Comparison of ENCODE assay signal across 8 cellular contexts in the genomic region with DNA sequence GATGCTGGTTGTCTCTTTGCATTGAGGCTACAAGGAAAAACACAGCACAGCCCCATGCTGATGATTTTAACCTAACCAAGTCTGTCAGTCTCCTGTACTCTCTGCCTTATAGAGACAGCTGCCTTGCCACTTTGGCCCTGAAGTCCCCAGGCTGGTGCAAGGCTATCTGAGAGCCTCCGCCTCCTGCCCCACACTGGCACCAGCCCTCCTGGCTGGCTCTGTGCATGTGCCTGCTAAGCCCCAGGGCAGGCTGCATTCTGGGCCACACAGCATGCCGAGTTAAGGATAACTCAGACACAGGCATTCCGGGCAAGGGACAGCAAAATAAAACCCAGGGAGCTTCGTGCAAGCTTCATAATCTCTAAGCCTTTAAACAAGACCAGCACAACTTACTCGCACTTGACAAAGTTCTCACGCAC. TPM values are rescaled to one million over a fixed set of nuclear protein-coding genes. Genes with fewer than 3 reads are reported as not detected.
DNase-seq lines count a peak whose midpoint lies in the region; ATAC-seq and TF ChIP-seq lines count a peak whose summit lies in the region.

No MANE protein-coding gene starts in this region.

- H3K27me3 Mint-ChIP-seq in activated CD4-positive, alpha-beta T cell treated with anti-CD3 and anti-CD28 coated beads for 36 hours = no peaks in the 10 kb centered on the region
- H3K27me3 Mint-ChIP-seq in effector memory CD8-positive, alpha-beta T cell = no peaks in the 10 kb centered on the region

- H3K9me3 ChIP-seq in RWPE2 (ENCODE audit: severe bottlenecking) = no peaks in the 10 kb centered on the region
- H3K9me3 ChIP-seq in skeletal muscle tissue (ENCODE audit: control insufficient read depth in 3 of 3, low read length in 3 of 3) = no peaks in the 10 kb centered on the region

- peak; percentile 3 for ATAC-seq in activated CD4-positive, alpha-beta T cell treated with anti-CD3 and anti-CD28 coated beads for 36 hours
- ATAC-seq in RWPE2 (ENCODE audit: low read depth) (no peak), HG02852 (IDR thresholded peaks at IDR 0.05; ENCODE audit: unreplicated experiment) (no peak), HG03520 (IDR thresholded peaks at IDR 0.05; ENCODE audit: unreplicated experiment) (no peak)
- no peak for ATAC-seq in effector memory CD8-positive, alpha-beta T cell (replicated peaks)

- peak overlapping the region; percentile 95 for H3K27ac Mint-ChIP-seq in activated CD4-positive, alpha-beta T cell treated with anti-CD3 and anti-CD28 coated beads for 36 hours
- H3K27ac Mint-ChIP-seq in effector memory CD8-positive, alpha-beta T cell = peak overlapping the region; percentile 95 to 98

- no peaks in the 10 kb centered on the region for H3K9me3 Mint-ChIP-seq in activated CD4-positive, alpha-beta T cell treated with anti-CD3 and anti-CD28 coated beads for 36 hours (ENCODE audit: low read depth)
- H3K9me3 Mint-ChIP-seq in effector memory CD8-positive, alpha-beta T cell = no peaks in the 10 kb centered on the region

- no peaks in the 10 kb centered on the region for H3K27me3 ChIP-seq in RWPE2 (ENCODE audit: insufficient read depth, poor library complexity, severe bottlenecking)
- H3K27me3 ChIP-seq in skeletal muscle tissue (ENCODE audit: control insufficient read depth in 3 of 3, insufficient read depth in 3 of 3, low read length in 3 of 3) = no peaks in the 10 kb centered on the region

- peaks cover 77% of the 10 kb centered on the region for H3K4me1 Mint-ChIP-seq in activated CD4-positive, alpha-beta T cell treated with anti-CD3 and anti-CD28 coated beads for 36 hours
- H3K4me1 Mint-ChIP-seq in effector memory CD8-positive, alpha-beta T cell (ENCODE audit: low read depth in 2 of 2) = peaks cover 66 to 87% of the 10 kb centered on the region in 2 donors

- POLR2A ChIA-PET in activated CD4-positive, alpha-beta T cell treated with anti-CD3 and anti-CD28 coated beads for 36 hours (lab: Charles Lee) = interaction anchor here (0.6 to 7.0 kb wide), 26 partner anchors 9 to 352 kb away, joined by 3 to 104 read pairs (median 4); no protein-coding TSS in a partner anchor

- TF ChIP-seq CTCF in RWPE2 (IDR thresholded peaks at IDR 0.05; ENCODE audit: poor library complexity, severe bottlenecking) = no peak

- intact Hi-C loops in activated CD4-positive, alpha-beta T cell treated with anti-CD3 and anti-CD28 coated beads for 36 hours (cut with DNase I, micrococcal nuclease) = loop anchor here (1.0 to 10.0 kb wide), 12 partner anchors 21 to 343 kb away; no protein-coding TSS in a partner anchor

- H3K27ac ChIP-seq in RWPE2 (ENCODE audit: poor library complexity, severe bottlenecking) (peak overlapping the region; percentile 93), skeletal muscle tissue (ENCODE audit: low read depth, low read length) (peak overlapping the region; percentile 76)

- CTCF ChIA-PET in activated CD4-positive, alpha-beta T cell treated with anti-CD3 and anti-CD28 coated beads for 36 hours (lab: Charles Lee) = interaction anchor here (0.7 to 3.2 kb wide), 18 partner anchors 10 to 355 kb away, joined by 3 to 19 read pairs (median 5); no protein-coding TSS in a partner anchor

- no peaks in the 10 kb centered on the region for H3K36me3 ChIP-seq in RWPE2 (ENCODE audit: low read depth)
- H3K36me3 ChIP-seq in skeletal muscle tissue (ENCODE audit: control insufficient read depth in 3 of 3, insufficient read depth in 3 of 3, low read length in 3 of 3) = no peaks in the 10 kb centered on the region

- H3K36me3 Mint-ChIP-seq in activated CD4-positive, alpha-beta T cell treated with anti-CD3 and anti-CD28 coated beads for 36 hours (ENCODE audit: low read depth) = peaks cover 33% of the 10 kb centered on the region
- H3K36me3 Mint-ChIP-seq in effector memory CD8-positive, alpha-beta T cell (ENCODE audit: insufficient read depth) = peaks cover 65% of the 10 kb centered on the region

- H3K4me1 ChIP-seq in RWPE2 (ENCODE audit: insufficient read depth, poor library complexity, severe bottlenecking) (peaks cover 34% of the 10 kb centered on the region), skeletal muscle tissue (ENCODE audit: control insufficient read depth in 3 of 3, insufficient read depth in 3 of 3, low read length in 3 of 3) (peaks cover 40 to 65% (median 45%) of the 10 kb centered on the region in 3 donors)

- peak; percentile 64 for DNase-seq in activated CD4-positive, alpha-beta T cell treated with anti-CD3 and anti-CD28 coated beads for 36 hours
- DNase-seq in activated CD4-positive, alpha-beta T cell treated with anti-CD3 and anti-CD28 coated beads, Interleukin-2, amount 50 U/mL, for 4 hours = no peak
- DNase-seq in RWPE2 (ENCODE audit: low spot score) (no peak), cortex of kidney (lab: John Stamatoyannopoulos, UW) (no peak)
- peak in 1 of 3 experiments; percentile 16 for DNase-seq in effector memory CD8-positive, alpha-beta T cell

- H3K4me3 Mint-ChIP-seq in activated CD4-positive, alpha-beta T cell treated with anti-CD3 and anti-CD28 coated beads for 36 hours = peak overlapping the region; percentile 87
- peak overlapping the region; percentile 92 to 97 for H3K4me3 Mint-ChIP-seq in effector memory CD8-positive, alpha-beta T cell

- no peak overlapping the region for H3K4me3 ChIP-seq in RWPE2 (ENCODE audit: severe bottlenecking)
- peak overlapping the region; percentile 63 to 77 (median 73) for H3K4me3 ChIP-seq in skeletal muscle tissue (ENCODE audit: low read length in 3 of 3)

- peak overlapping the region; percentile 79 to 93 (median 81) for H3K9ac ChIP-seq in skeletal muscle tissue (ENCODE audit: low read depth in 1 of 3, low read length in 3 of 3)

RNA-seq across cellular contexts. Expression of gene RUNX1, which starts 0.9 kb away (rescaled TPM):
- total RNA-seq in activated CD4-positive, alpha-beta T cell treated with anti-CD3 and anti-CD28 coated beads for 36 hours = 10 to 100 TPM; 49.5 to 58.8 TPM
- 7.8 TPM for total RNA-seq in skeletal muscle tissue
